Comparison of ENCODE assay signal across 1 cellular context in genomic region chr11:46611526-46612304, GRCh38.
A peak's percentile ranks its signal among the peaks of the same experiment; 100 is the strongest.
TF ChIP-seq lines count a peak whose summit lies in the region.

No MANE protein-coding gene starts in this region.

TF ChIP-seq in K562, 482 proteins besides CTCF, POLR2A, EP300 and RAD21 (continued from another document and continues in another):
- TF ChIP-seq REST (CRISPR knock-in tag; IDR thresholded peaks at IDR 0.05; ENCODE audit: low read depth) (no peak), CTBP1 (IDR thresholded peaks at IDR 0.05; ENCODE audit: borderline replicate concordance) (peak; percentile 71), POLR2AphosphoS5 (IDR thresholded peaks at IDR 0.05; ENCODE audit: control insufficient read depth, insufficient read depth, low read depth, low read length) (peak; percentile 43; the same call in 1 of the 2 replicates), HDAC2 (IDR thresholded peaks at IDR 0.05) (peak; percentile 43; the same call in 1 of the 2 replicates), SIX5 (IDR thresholded peaks at IDR 0.05; ENCODE audit: borderline replicate concordance in 1 of 2, insufficient read depth in 1 of 2, low read depth in 1 of 2, low read length in 2 of 2) (no peak), ZNF431 (CRISPR knock-in tag; IDR thresholded peaks at IDR 0.05) (no peak), GABPB2 (CRISPR knock-in tag; conservative IDR thresholded peaks at IDR 0.05) (no peak), THRB (CRISPR knock-in tag; conservative IDR thresholded peaks at IDR 0.05) (no peak), FOXO4 (CRISPR knock-in tag; IDR thresholded peaks at IDR 0.05) (no peak), CBFA2T3 (IDR thresholded peaks at IDR 0.05) (peak; percentile 81), ZNF3 (CRISPR knock-in tag; IDR thresholded peaks at IDR 0.05) (no peak), ARID4B (CRISPR knock-in tag; IDR thresholded peaks at IDR 0.05) (no peak), SIN3A (IDR thresholded peaks at IDR 0.05; ENCODE audit: borderline replicate concordance in 2 of 2, control insufficient read depth in 1 of 2, low read depth in 2 of 2, low read length in 2 of 2) (no peak), HDAC6 (IDR thresholded peaks at IDR 0.05; ENCODE audit: low read depth, low read length) (no peak), ZBTB11 (CRISPR knock-in tag; IDR thresholded peaks at IDR 0.05) (no peak), CUX1 (CRISPR knock-in tag; IDR thresholded peaks at IDR 0.05) (no peak), IRF1 (CRISPR knock-in tag; IDR thresholded peaks at IDR 0.05; ENCODE audit: borderline replicate concordance) (no peak), ARHGAP35 (IDR thresholded peaks at IDR 0.05; ENCODE audit: partially characterized antibody) (no peak), ATF6 (CRISPR knock-in tag; IDR thresholded peaks at IDR 0.05) (no peak), PRDM10 (IDR thresholded peaks at IDR 0.05; ENCODE audit: partially characterized antibody) (no peak), LARP7 (IDR thresholded peaks at IDR 0.05) (no peak), ZNF41 (CRISPR knock-in tag; conservative IDR thresholded peaks at IDR 0.05) (no peak), HMGN3 (IDR thresholded peaks at IDR 0.05; ENCODE audit: borderline replicate concordance, extremely low read depth, insufficient read length, low read depth, low read length) (no peak), ARNT (IDR thresholded peaks at IDR 0.05) (no peak), DNMT1 (IDR thresholded peaks at IDR 0.05) (no peak)
